In genomic region chr6:85911067-85911466, GRCh38 we compare ENCODE assay signal across 20 cellular contexts.
"Had no signal": no experiment of that assay in that cellular context is flagged by ENCODE, and none has a peak within 500 bp of the region (broad histone marks: within the 10 kb centered on the region; RNA-seq: fewer than 3 reads in every experiment).

No MANE protein-coding gene starts in this region.

- H3K4me2 ChIP-seq: neural progenitor cell had no signal

- H3K9ac ChIP-seq: neural progenitor cell had no signal

- H2AFZ ChIP-seq: neural progenitor cell had no signal

- H3K4me1 ChIP-seq: adrenal gland, heart right ventricle, left lung, upper lobe of left lung had no signal

- ATAC-seq: activated CD4-positive, alpha-beta T cell treated with anti-CD3 and anti-CD28 coated beads for 36 hours; activated T-helper 17 cell treated with anti-CD3 and anti-CD28 coated beads, Interleukin-2, amount 50 U/mL, for 72 hours; heart right ventricle; left lung; naive thymus-derived CD8-positive, alpha-beta T cell; sciatic nerve had no signal

- H3K4me3 ChIP-seq: adrenal gland, heart right ventricle, left lung, lung, neural progenitor cell, thoracic aorta, upper lobe of left lung had no signal

- H3K27ac ChIP-seq: adrenal gland, heart right ventricle, left lung, neural progenitor cell, thoracic aorta, upper lobe of left lung had no signal

- H3K9me3 ChIP-seq: adrenal gland, thoracic aorta, upper lobe of left lung had no signal

- H3K27me3 ChIP-seq: adrenal gland, heart right ventricle, left lung, neural progenitor cell, upper lobe of left lung had no signal

- DNase-seq: activated B cell treated with CpG ODN at 0.5 μM for 24 hours; activated CD4-positive, alpha-beta T cell treated with anti-CD3 and anti-CD28 coated beads for 36 hours; activated CD4-positive, alpha-beta T cell treated with anti-CD3 and anti-CD28 coated beads, Interleukin-2, amount 50 U/mL, for 4 hours; activated CD8-positive, alpha-beta memory T cell treated with anti-CD3 and anti-CD28 coated beads for 24 hours; activated CD8-positive, alpha-beta memory T cell treated with anti-CD3 and anti-CD28 coated beads, Interleukin-2, amount 50 U/mL, for 4 hours; activated T-cell treated with anti-CD3 and anti-CD28 coated beads, Interleukin-2, amount 50 U/mL, for 24 hours; adrenal gland; heart right ventricle; kidney glomerular epithelial cell; left lung; naive thymus-derived CD8-positive, alpha-beta T cell; small intestine; stimulated activated naive CD4-positive, alpha-beta T cell; T-helper 9 cell had no signal

- H3K36me3 ChIP-seq: adrenal gland, heart right ventricle, left lung, neural progenitor cell, thoracic aorta, upper lobe of left lung had no signal
